9 cellular contexts compared by ENCODE assay signal in genomic region chr12:101792046-101792931, GRCh38. TPM values are rescaled to one million over a fixed set of nuclear protein-coding genes. Genes with fewer than 3 reads are reported as not detected.
A peak's percentile ranks its signal among the peaks of the same experiment; 100 is the strongest.
DNase-seq lines count a peak whose midpoint lies in the region; ATAC-seq and TF ChIP-seq lines count a peak whose summit lies in the region.
"Had no signal": no experiment of that assay in that cellular context is flagged by ENCODE, and none has a peak within 500 bp of the region (broad histone marks: within the 10 kb centered on the region; RNA-seq: fewer than 3 reads in every experiment).

No MANE protein-coding gene starts in this region.

- ATAC-seq in naive thymus-derived CD8-positive, alpha-beta T cell = peak; percentile 43 to 78
- ATAC-seq in GM21367 (IDR thresholded peaks at IDR 0.05; ENCODE audit: unreplicated experiment) (no peak), HG02798 (IDR thresholded peaks at IDR 0.05; ENCODE audit: poor library complexity, unreplicated experiment) (no peak), HG03039 (IDR thresholded peaks at IDR 0.05; ENCODE audit: unreplicated experiment) (no peak)

- H3K27ac Mint-ChIP-seq in naive thymus-derived CD8-positive, alpha-beta T cell = peak overlapping the region in 6 of 10 donors; percentile 2 to 85 (median 44)

- H3K27me3 ChIP-seq in dorsolateral prefrontal cortex = no peaks in the 10 kb centered on the region
- H3K27me3 ChIP-seq: MG63 had no signal

- DNase-seq in ELF-1 (ENCODE audit: low read depth, low spot score) = peak; percentile 46
- peak; percentile 31 for DNase-seq in NCI-H226
- DNase-seq in dorsolateral prefrontal cortex = no peak
- DNase-seq in naive thymus-derived CD8-positive, alpha-beta T cell = peak in 3 of 10 donors; percentile 6 to 13 (median 10)
- DNase-seq in medulla oblongata (ENCODE audit: extremely low spot score) = no peak
- DNase-seq: MG63 had no signal

- POLR2A ChIA-PET in naive thymus-derived CD8-positive, alpha-beta T cell (lab: Charles Lee) = interaction anchor here (0.7 to 1.5 kb wide), 2 partner anchors 38 to 44 kb away, joined by 4 to 7 read pairs; partner anchors contain the start of gene GNPTAB

- H3K4me1 Mint-ChIP-seq in naive thymus-derived CD8-positive, alpha-beta T cell = peaks cover 4 to 40% (median 16%) of the 10 kb centered on the region in 4 donors

- no peaks in the 10 kb centered on the region for H3K27me3 Mint-ChIP-seq in naive thymus-derived CD8-positive, alpha-beta T cell

- no peak overlapping the region for H3K4me3 Mint-ChIP-seq in naive thymus-derived CD8-positive, alpha-beta T cell

- no peak overlapping the region for H3K4me3 ChIP-seq in dorsolateral prefrontal cortex
- H3K4me3 ChIP-seq: MG63 had no signal

- no peaks in the 10 kb centered on the region for H3K9me3 Mint-ChIP-seq in naive thymus-derived CD8-positive, alpha-beta T cell

- peak in 50 of 56 donors; percentile 27 to 64 (median 43) for TF ChIP-seq CTCF in dorsolateral prefrontal cortex (IDR thresholded peaks at IDR 0.05 in 54 of 56, conservative IDR thresholded peaks at IDR 0.05 in 2 of 56; ENCODE audit: low read depth in 1 of 56, partially characterized antibody in 56 of 56)

- intact Hi-C loops in dorsolateral prefrontal cortex (cut with DNase I) = loop anchor here in 1 of 2 donors (5.0 kb wide), 1 partner anchor 40 kb away; the partner anchor contains the start of gene GNPTAB

- no peak overlapping the region for H3K27ac ChIP-seq in dorsolateral prefrontal cortex

- H3K36me3 Mint-ChIP-seq in naive thymus-derived CD8-positive, alpha-beta T cell = peaks cover 0 to 50% (median 13%) of the 10 kb centered on the region in 3 donors

RNA-seq across cellular contexts. Expression of gene GNPTAB, which starts 38.5 kb away (rescaled TPM):
- 100 to 1,000 TPM in 5 of 120 experiments, 10 to 100 TPM in 115; 43.8 to 111 (median 81.7) TPM for total RNA-seq in dorsolateral prefrontal cortex
- total RNA-seq in naive thymus-derived CD8-positive, alpha-beta T cell = 10 to 100 TPM; 55.9 to 64.2 TPM
- polyA plus RNA-seq in naive thymus-derived CD8-positive, alpha-beta T cell = 10 to 100 TPM; 25.9 to 43.5 (median 40.9) TPM

RNA-seq across cellular contexts. Expression of gene SYCP3, which starts 53.0 kb away (rescaled TPM):
- total RNA-seq in dorsolateral prefrontal cortex = 1 to 10 TPM in 12 of 120 experiments, under 1 TPM in 93, not detected in 15; 0.12 to 2.7 (median 0.52) TPM
- 1 to 10 TPM in 1 of 2 experiments, under 1 TPM in 1; 0.71 to 1.6 TPM for total RNA-seq in naive thymus-derived CD8-positive, alpha-beta T cell
- polyA plus RNA-seq in naive thymus-derived CD8-positive, alpha-beta T cell = under 1 TPM in 2 of 3 donors, not detected in 1; 0.07 to 0.32 TPM

Comparison
In these comparisons a context has a peak if more than half of its experiments do, and no peak if none do; other contexts are left out.
1. DNase-seq: peak in ELF-1 (single experiment) and NCI-H226 (single experiment); none in dorsolateral prefrontal cortex (0 of 10) and medulla oblongata (single experiment).
2. ATAC-seq: peak in naive thymus-derived CD8-positive, alpha-beta T cell (2 of 2); none in GM21367 (single experiment), HG02798 (single experiment) and HG03039 (single experiment).